16 cellular contexts compared by ENCODE assay signal in genomic region chr1:204991342-204991844, GRCh38. TPM values are rescaled to one million over a fixed set of nuclear protein-coding genes. Genes with fewer than 3 reads are reported as not detected.
DNase-seq lines count a peak whose midpoint lies in the region; ATAC-seq and TF ChIP-seq lines count a peak whose summit lies in the region.
"Had no signal": no experiment of that assay in that cellular context is flagged by ENCODE, and none has a peak within 500 bp of the region (broad histone marks: within the 10 kb centered on the region; RNA-seq: fewer than 3 reads in every experiment).

No MANE protein-coding gene starts in this region.

- H3K27ac ChIP-seq in BLaER1 treated with 17β-estradiol and CSF1 and Interleukin-3, amounts not matched to agents 10 nM and 100 nM, result peak overlapping the region in 3 of 11 experiments; percentile 19 to 26 (median 21); a peak in 4 of 22 replicates
- H3K27ac ChIP-seq in mammary epithelial cell (ENCODE audit: insufficient read depth, low read depth, low read length) (no peak overlapping the region), Peyer's patch (no peak overlapping the region)
- H3K27ac ChIP-seq: right atrium auricular region, SK-N-MC had no signal

- H3K27me3 Mint-ChIP-seq in WTC11 (ENCODE audit: low read depth), result peaks cover 20% of the 10 kb centered on the region
- H3K27me3 Mint-ChIP-seq in memory B cell, result peaks cover 13% of the 10 kb centered on the region

- H4K20me1 ChIP-seq in BLaER1 treated with 17β-estradiol and CSF1 and Interleukin-3, amounts not matched to agents 10 nM and 100 nM, result no peaks in the 10 kb centered on the region
- no peaks in the 10 kb centered on the region for H4K20me1 ChIP-seq in mammary epithelial cell (ENCODE audit: insufficient read depth, low read length)

- POLR2A ChIA-PET in WTC11 (lab: Charles Lee), result interaction anchor here (1.0 kb wide), 1 partner anchor 70 kb away, joined by 4 read pairs; no protein-coding TSS in a partner anchor

- no peak overlapping the region for H3K4me3 Mint-ChIP-seq in WTC11
- no peak overlapping the region for H3K4me3 Mint-ChIP-seq in memory B cell

- CTCF ChIA-PET in WTC11 (lab: Charles Lee), result interaction anchor here (0.6 to 18.7 kb wide), 14 partner anchors 11 to 333 kb away, joined by 3 to 648 read pairs (median 4); no protein-coding TSS in a partner anchor
- CTCF ChIA-PET in mammary epithelial cell (lab: Charles Lee; ENCODE audit: low non-redundant PET), result no interaction called here

- intact Hi-C loops in mammary epithelial cell (cut with micrococcal nuclease), result no loop called here

- ATAC-seq in HG02885 (IDR thresholded peaks at IDR 0.05; ENCODE audit: poor library complexity, unreplicated experiment) (peak; percentile 44), WTC11 (peak; percentile 73), memory B cell (ENCODE audit: low read depth) (peak; percentile 49), HG03095 (IDR thresholded peaks at IDR 0.05; ENCODE audit: unreplicated experiment) (no peak), HG03108 (IDR thresholded peaks at IDR 0.05; ENCODE audit: unreplicated experiment) (no peak)
- ATAC-seq: heart left ventricle had no signal

- no peak overlapping the region for H3K4me3 ChIP-seq in BLaER1 treated with 17β-estradiol and CSF1 and Interleukin-3, amounts not matched to agents 10 nM and 100 nM
- H3K4me3 ChIP-seq in mammary epithelial cell (replicated peaks in 1 of 3; ENCODE audit: insufficient read depth in 1 of 3, low read depth in 2 of 3, low read length in 3 of 3) (no peak overlapping the region), Peyer's patch (no peak overlapping the region)
- H3K4me3 ChIP-seq: heart left ventricle, right atrium auricular region, SK-N-MC had no signal

- dilution Hi-C loops in mammary epithelial cell (cut with HindIII; ENCODE audit: low sequenced_read_pairs), result loop anchor here (10.0 kb wide), 1 partner anchor 243 kb away; no protein-coding TSS in a partner anchor

- no peaks in the 10 kb centered on the region for H3K79me2 ChIP-seq in mammary epithelial cell (ENCODE audit: insufficient read depth, low read length)

- H3K9ac ChIP-seq in BLaER1 treated with 17β-estradiol and CSF1 and Interleukin-3, amounts not matched to agents 10 nM and 100 nM, result no peak overlapping the region
- H3K9ac ChIP-seq in mammary epithelial cell (ENCODE audit: insufficient read depth, low read length), result no peak overlapping the region

- H3K4me1 Mint-ChIP-seq in WTC11 (peaks cover 35% of the 10 kb centered on the region), memory B cell (peaks cover 16% of the 10 kb centered on the region)

- in situ Hi-C loops in mammary epithelial cell (cut with MboI; ENCODE audit: low sequenced_read_pairs in 2 of 2), result loop anchor here in 1 of 2 donors (10.0 to 25.0 kb wide), 2 partner anchors 63 to 146 kb away; no protein-coding TSS in a partner anchor

- H3K4me1 ChIP-seq in BLaER1 treated with 17β-estradiol and CSF1 and Interleukin-3, amounts not matched to agents 10 nM and 100 nM, result peaks cover 15 to 20% (median 17%) of the 10 kb centered on the region in 10 experiments
- H3K4me1 ChIP-seq in mammary epithelial cell (ENCODE audit: insufficient read depth, low read length) (peaks cover 4% of the 10 kb centered on the region), Peyer's patch (no peaks in the 10 kb centered on the region)

- no TSS peak for BruUV-seq in mammary epithelial cell (replicated peaks; lab: Mats Ljungman, UMichigan)

- no peaks in the 10 kb centered on the region for H3K36me3 ChIP-seq in BLaER1 treated with 17β-estradiol and CSF1 and Interleukin-3, amounts not matched to agents 10 nM and 100 nM
- H3K36me3 ChIP-seq in mammary epithelial cell (ENCODE audit: insufficient read depth, low read length) (no peaks in the 10 kb centered on the region), Peyer's patch (no peaks in the 10 kb centered on the region)

- H2AFZ ChIP-seq in mammary epithelial cell (ENCODE audit: low read depth, low read length), result no peak overlapping the region

- 95% methylated on average over 3 of the region's 11 CpGs for WGBS in mammary epithelial cell (ENCODE audit: low coverage, missing lambda C conversion rate)

- peak overlapping the region in 10 of 11 experiments; percentile 47 to 85 (median 74); a peak in 9 of 22 replicates for H3K4me2 ChIP-seq in BLaER1 treated with 17β-estradiol and CSF1 and Interleukin-3, amounts not matched to agents 10 nM and 100 nM
- no peak overlapping the region for H3K4me2 ChIP-seq in mammary epithelial cell (ENCODE audit: insufficient read depth, low read depth, low read length)

- H3K9me3 ChIP-seq in BLaER1 treated with 17β-estradiol and CSF1 and Interleukin-3, amounts not matched to agents 10 nM and 100 nM (replicated peaks in 1 of 11), result no peaks in the 10 kb centered on the region
- no peaks in the 10 kb centered on the region for H3K9me3 ChIP-seq in mammary epithelial cell (replicated peaks; ENCODE audit: insufficient read depth, low read length)
- no peaks in the 10 kb centered on the region for H3K9me3 ChIP-seq in Peyer's patch
- H3K9me3 ChIP-seq: heart left ventricle, right atrium auricular region had no signal

- H3K9me3 Mint-ChIP-seq in WTC11, result no peaks in the 10 kb centered on the region
- H3K9me3 Mint-ChIP-seq in memory B cell, result no peaks in the 10 kb centered on the region
- H3K9me3 Mint-ChIP-seq: IgD-negative memory B cell had no signal

- TF ChIP-seq CTCF in WTC11 (IDR thresholded peaks at IDR 0.05) (no peak), mammary epithelial cell (conservative IDR thresholded peaks at IDR 0.05 in 1 of 2, IDR thresholded peaks at IDR 0.05 in 1 of 2; ENCODE audit: extremely low read depth in 1 of 2, insufficient read depth in 1 of 2, low read depth in 1 of 2, low read length in 2 of 2) (no peak), Peyer's patch (IDR thresholded peaks at IDR 0.05) (no peak)

- TF ChIP-seq POLR2A in Peyer's patch (IDR thresholded peaks at IDR 0.05), result no peak

- H3K27me3 ChIP-seq in BLaER1 treated with 17β-estradiol and CSF1 and Interleukin-3, amounts not matched to agents 10 nM and 100 nM, result no peaks in the 10 kb centered on the region
- H3K27me3 ChIP-seq in mammary epithelial cell (ENCODE audit: insufficient read depth, low read length) (no peaks in the 10 kb centered on the region), Peyer's patch (no peaks in the 10 kb centered on the region)
- H3K27me3 ChIP-seq: heart left ventricle, right atrium auricular region had no signal

- DNase-seq in WTC11 (ENCODE audit: low spot score) (peak; percentile 73), memory B cell (ENCODE audit: low spot score in 2 of 2) (no peak), mammary epithelial cell (no peak), Peyer's patch (no peak)
- DNase-seq: activated CD4-positive, alpha-beta T cell treated with anti-CD3 and anti-CD28 coated beads for 1 hour; activated T-cell treated with anti-CD3 and anti-CD28 coated beads, Interleukin-2, amount 50 U/mL, for 48 hours; heart left ventricle; NCI-H526; trophoblast cell had no signal

- H3K27ac Mint-ChIP-seq in WTC11 (no peak overlapping the region), memory B cell (no peak overlapping the region)

- H3K36me3 Mint-ChIP-seq in WTC11, result peaks cover 5% of the 10 kb centered on the region; the same call in 1 of the 2 replicates
- no peaks in the 10 kb centered on the region for H3K36me3 Mint-ChIP-seq in memory B cell
- H3K36me3 Mint-ChIP-seq: IgD-negative memory B cell had no signal

TF ChIP-seq in WTC11, 78 proteins besides CTCF, POLR2A, EP300 and RAD21 (continues in another document):
- TF ChIP-seq CBFB (CRISPR knock-in tag; IDR thresholded peaks at IDR 0.05; ENCODE audit: low read depth) (0 out of 2 replicates have a peak, but pooled peaks have one; percentile 14), ZNF423 (CRISPR knock-in tag; IDR thresholded peaks at IDR 0.05) (peak; percentile 73), USF2 (CRISPR knock-in tag; IDR thresholded peaks at IDR 0.05) (peak; percentile 35; the same call in 1 of the 2 replicates), USF1 (CRISPR knock-in tag; IDR thresholded peaks at IDR 0.05) (no peak), TP53 (CRISPR knock-in tag; IDR thresholded peaks at IDR 0.05) (0 out of 2 replicates have a peak, but pooled peaks have one; percentile 58), TEAD1 (CRISPR knock-in tag; IDR thresholded peaks at IDR 0.05) (peak; percentile 73; the same call in 1 of the 2 replicates), ETV6 (CRISPR knock-in tag; IDR thresholded peaks at IDR 0.05) (peak; percentile 36; the same call in 1 of the 2 replicates), ZNF512 (CRISPR knock-in tag; IDR thresholded peaks at IDR 0.05; ENCODE audit: borderline replicate concordance) (no peak), FOXK1 (CRISPR knock-in tag; IDR thresholded peaks at IDR 0.05) (0 out of 2 replicates have a peak, but pooled peaks have one; percentile 27), MXD4 (CRISPR knock-in tag; IDR thresholded peaks at IDR 0.05; ENCODE audit: borderline replicate concordance) (no peak)

RNA-seq across cellular contexts. Expression of gene CNTN2, which starts 51.6 kb away (rescaled TPM):
- total RNA-seq in WTC11 (2021) (0.89 to 1.3 TPM (median 1.2 TPM) in 3 replicates), mammary epithelial cell (under 1 TPM in 1 of 2 donors, not detected in 1; 0.35 TPM), Peyer's patch (1 to 10 TPM in 1 of 4 donors, under 1 TPM in 1, not detected in 2; 0.18 to 2.8 TPM)
- not detected for polyA plus RNA-seq in mammary epithelial cell
- polyA minus RNA-seq in mammary epithelial cell, result not detected
- polyA plus RNA-seq: IgD-negative memory B cell had no signal

Comparison
In these comparisons a context has a peak if more than half of its experiments do, and no peak if none do; other contexts are left out.
1. ATAC-seq: peak in HG02885 (single experiment), WTC11 (single experiment) and memory B cell (single experiment); none in HG03095 (single experiment) and HG03108 (single experiment).